In the genomic region with DNA sequence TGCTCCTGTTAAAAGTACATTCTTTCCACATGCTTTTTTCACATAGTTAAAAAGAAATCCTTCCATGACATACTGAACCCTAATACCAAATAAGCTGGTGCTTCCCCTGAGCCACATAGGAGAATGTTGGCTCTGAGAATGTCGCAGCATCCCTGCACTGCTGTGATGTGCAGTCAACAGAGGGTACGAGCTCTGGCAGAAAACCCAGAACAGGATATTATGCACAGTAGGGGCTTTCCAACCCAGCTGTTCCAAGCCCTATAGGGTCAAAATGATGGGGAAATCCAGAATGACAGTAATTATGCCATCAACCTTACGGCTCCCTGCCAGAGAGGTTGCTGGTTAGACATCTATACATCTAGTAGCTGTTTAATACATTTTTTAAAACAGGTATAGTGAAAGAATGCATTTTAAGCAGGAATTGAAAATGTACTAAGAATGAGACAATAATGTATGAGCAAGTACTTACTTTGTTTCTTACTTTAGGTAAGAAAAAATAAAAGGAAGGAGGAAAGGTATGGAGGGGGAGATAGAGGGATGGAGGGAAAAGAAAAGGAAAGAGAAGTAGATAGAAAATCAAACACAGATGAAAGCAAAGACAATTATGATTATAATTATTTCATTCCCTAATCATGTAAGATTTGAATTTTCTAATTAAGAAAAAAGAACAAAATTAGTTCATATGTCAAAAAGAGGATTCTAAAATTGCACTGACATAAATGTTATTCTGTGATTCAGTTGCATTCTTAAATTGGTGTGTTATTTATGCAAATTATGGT, we compare ENCODE assay signal across 9 cellular contexts.
DNase-seq lines count a peak whose midpoint lies in the region; ATAC-seq and TF ChIP-seq lines count a peak whose summit lies in the region.
"Had no signal": no experiment of that assay in that cellular context is flagged by ENCODE, and none has a peak within 500 bp of the region (broad histone marks: within the 10 kb centered on the region; RNA-seq: fewer than 3 reads in every experiment).

No MANE protein-coding gene starts in this region.

- H3K9me3 Mint-ChIP-seq in nephron progenitor cell: no peaks in the 10 kb centered on the region
- H3K9me3 Mint-ChIP-seq: brain had no signal

- intact Hi-C loops in spleen (cut with DNase I; ENCODE audit: low total_unique reads): no loop called here
- intact Hi-C loops in upper lobe of right lung (cut with DNase I): no loop called here

- H3K36me3 ChIP-seq in spleen (no peaks in the 10 kb centered on the region), upper lobe of right lung (no peaks in the 10 kb centered on the region)

- H3K4me3 Mint-ChIP-seq in nephron progenitor cell: no peak overlapping the region
- H3K4me3 Mint-ChIP-seq: brain had no signal

- no peaks in the 10 kb centered on the region for H3K27me3 Mint-ChIP-seq in nephron progenitor cell (ENCODE audit: low read depth, poor library complexity)

- H3K4me1 ChIP-seq in spleen (peaks cover 13 to 50% (median 32%) of the 10 kb centered on the region in 6 donors), upper lobe of right lung (peaks cover 19% of the 10 kb centered on the region)

- no peak overlapping the region for H3K27ac Mint-ChIP-seq in nephron progenitor cell
- H3K27ac Mint-ChIP-seq: brain had no signal

- no peak for TF ChIP-seq CTCF in spleen (IDR thresholded peaks at IDR 0.05 in 8 of 11, conservative IDR thresholded peaks at IDR 0.05 in 3 of 11)
- TF ChIP-seq CTCF in nephron progenitor cell (IDR thresholded peaks at IDR 0.05): no peak
- no peak for TF ChIP-seq CTCF in upper lobe of right lung (IDR thresholded peaks at IDR 0.05)

- H3K4me3 ChIP-seq in spleen (peak overlapping the region in 1 of 8 donors; percentile 30), upper lobe of right lung (no peak overlapping the region)

- H3K9me3 ChIP-seq in spleen: no peaks in the 10 kb centered on the region
- H3K9me3 ChIP-seq in upper lobe of right lung: no peaks in the 10 kb centered on the region

- peak overlapping the region in 7 of 8 donors; percentile 44 to 87 (median 76) for H3K27ac ChIP-seq in spleen
- no peak overlapping the region for H3K27ac ChIP-seq in upper lobe of right lung

- peaks cover 4% of the 10 kb centered on the region for H3K36me3 Mint-ChIP-seq in nephron progenitor cell (ENCODE audit: low read depth)
- H3K36me3 Mint-ChIP-seq: brain had no signal

- no peak for TF ChIP-seq POLR2A in spleen (IDR thresholded peaks at IDR 0.05)

- H3K27me3 ChIP-seq in spleen (replicated peaks in 1 of 7): no peaks in the 10 kb centered on the region
- H3K27me3 ChIP-seq in upper lobe of right lung: no peaks in the 10 kb centered on the region

- peak; percentile 31 to 47 for DNase-seq in activated CD4-positive, alpha-beta T cell treated with anti-CD3 and anti-CD28 coated beads for 4 hours
- DNase-seq in spleen: no peak
- DNase-seq in nephron progenitor cell: no peak
- DNase-seq in Ammon's horn (ENCODE audit: low spot score): no peak
- no peak for DNase-seq in upper lobe of right lung
- DNase-seq in SKM-1 (lab: John Stamatoyannopoulos, UW; ENCODE audit: unreplicated experiment): no peak

- 14 to 24% (median 21%) methylated on average over 3 of the region's 3 CpGs for WGBS in spleen, 5 donors

- H3K4me1 Mint-ChIP-seq in nephron progenitor cell: peaks cover 37% of the 10 kb centered on the region

- ATAC-seq in GM18868 (IDR thresholded peaks at IDR 0.05; ENCODE audit: unreplicated experiment): peak; percentile 74
- peak; percentile 54 for ATAC-seq in HG02943 (IDR thresholded peaks at IDR 0.05; ENCODE audit: low read depth, unreplicated experiment)
- ATAC-seq in upper lobe of right lung: no peak

Comparison
In these comparisons a context has a peak if more than half of its experiments do, and no peak if none do; other contexts are left out.
1. DNase-seq: peak in activated CD4-positive, alpha-beta T cell treated with anti-CD3 and anti-CD28 coated beads for 4 hours (2 of 2); none in spleen (single experiment), nephron progenitor cell (single experiment), Ammon's horn (single experiment), upper lobe of right lung (single experiment) and SKM-1 (single experiment).